Comparison of ENCODE assay signal across 8 cellular contexts in the genomic region with DNA sequence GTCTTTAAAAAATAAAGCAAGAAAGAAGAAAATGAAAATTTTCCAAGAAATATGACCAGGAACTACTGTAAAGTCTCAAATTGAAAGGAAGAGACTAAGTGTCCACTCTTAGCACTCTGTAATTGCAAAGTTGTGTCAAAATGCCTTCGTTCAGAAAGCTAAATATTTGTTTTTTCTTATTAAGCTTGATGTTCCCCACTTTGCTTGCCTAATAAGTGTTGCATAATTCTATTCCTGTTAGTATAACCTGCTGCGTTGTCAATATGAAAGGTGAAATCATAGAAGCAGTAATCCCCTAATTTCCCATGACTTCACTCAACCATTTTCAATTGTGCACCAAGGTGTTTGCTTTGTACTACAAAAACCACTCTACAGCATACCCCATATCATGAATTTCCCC.
"Had no signal": no experiment of that assay in that cellular context is flagged by ENCODE, and none has a peak within 500 bp of the region (broad histone marks: within the 10 kb centered on the region; RNA-seq: fewer than 3 reads in every experiment).

No MANE protein-coding gene starts in this region.

- H3K4me3 ChIP-seq: GM12878 had no signal

- ATAC-seq: GM12878 had no signal

- FAIRE-seq: G401.6, GM12878, GM12891, GM12892, GM18507, GM19239 had no signal

- DNase-seq: GDM1, GF-D8 had no signal
